In genomic region chr2:73987948-73988700, GRCh38 we compare ENCODE assay signal across 9 cellular contexts. TPM values are rescaled to one million over a fixed set of nuclear protein-coding genes. Genes with fewer than 3 reads are reported as not detected.
DNase-seq lines count a peak whose midpoint lies in the region; ATAC-seq and TF ChIP-seq lines count a peak whose summit lies in the region.
"Had no signal": no experiment of that assay in that cellular context is flagged by ENCODE, and none has a peak within 500 bp of the region (broad histone marks: within the 10 kb centered on the region; RNA-seq: fewer than 3 reads in every experiment).

No MANE protein-coding gene starts in this region.

- no TSS peak for BruUV-seq in Panc1 (replicated peaks; lab: Mats Ljungman, UMichigan)

- no peak overlapping the region for H3K23ac ChIP-seq in trophoblast cell (ENCODE audit: low read length)

- H3K79me1 ChIP-seq in trophoblast cell (ENCODE audit: low read length): peaks cover 18% of the 10 kb centered on the region

- no peak for ATAC-seq in Panc1

- H3K27me3 ChIP-seq in GM06990 (replicated peaks; ENCODE audit: control insufficient read depth, insufficient read depth, low read length) (no peaks in the 10 kb centered on the region), Panc1 (ENCODE audit: control insufficient read depth, insufficient read depth, low read length) (no peaks in the 10 kb centered on the region), trophoblast cell (ENCODE audit: insufficient read depth, low read length) (no peaks in the 10 kb centered on the region)

- H3K36me3 ChIP-seq in GM06990 (ENCODE audit: control insufficient read depth, insufficient read depth, low read length) (peaks cover 7% of the 10 kb centered on the region), Panc1 (ENCODE audit: control insufficient read depth, insufficient read depth, low read length) (no peaks in the 10 kb centered on the region), trophoblast cell (ENCODE audit: control insufficient read depth in 1 of 2, insufficient read depth in 2 of 2, low read length in 2 of 2) (peaks cover 14 to 18% of the 10 kb centered on the region in 2 experiments)

- H4K91ac ChIP-seq in trophoblast cell (ENCODE audit: low read depth, low read length): no peak overlapping the region

- POLR2A ChIA-PET in Panc1 (lab: Charles Lee): interaction anchor here (0.6 kb wide), 2 partner anchors 30 to 44 kb away, joined by 4 to 13 read pairs; no protein-coding TSS in a partner anchor

- peak overlapping the region; percentile 39 for H3K4ac ChIP-seq in trophoblast cell (ENCODE audit: low read depth, low read length)

- in situ Hi-C loops in Panc1 (cut with HindIII; ENCODE audit: low pct_unique_long_range_greater_than_20kb, low sequenced_read_pairs): no loop called here

- DNase-seq in GM06990 (ENCODE audit: extremely low read depth, insufficient read length) (no peak), Panc1 (ENCODE audit: low read depth, low spot score) (no peak), epithelial cell of esophagus (ENCODE audit: low read depth) (no peak), trophoblast cell (no peak), NCI-H82 (lab: John Stamatoyannopoulos, UW) (no peak), posterior vena cava (ENCODE audit: low spot score) (no peak)
- DNase-seq in NK-92 treated with Interleukin-12 subunit alpha and Interleukin-12 subunit beta, amount 100 ng/mL, for 24 hours (lab: John Stamatoyannopoulos, UW): no peak
- DNase-seq in stimulated activated naive CD4-positive, alpha-beta T cell (lab: John Stamatoyannopoulos, UW): no peak
- DNase-seq: NCI-H446 treated with DMSO at 0.1 percent for 48 hours had no signal

- H2AFZ ChIP-seq in trophoblast cell (ENCODE audit: insufficient read depth, low read length, poor library complexity): no peak overlapping the region

- H3K14ac ChIP-seq in trophoblast cell (ENCODE audit: low read length): no peak overlapping the region

- H3K9me3 ChIP-seq in Panc1 (ENCODE audit: control insufficient read depth, insufficient read depth, low read depth, low read length): no peaks in the 10 kb centered on the region
- H3K9me3 ChIP-seq in trophoblast cell (ENCODE audit: insufficient read depth, low read depth, low read length): no peaks in the 10 kb centered on the region

- no peak overlapping the region for H3K9ac ChIP-seq in trophoblast cell (ENCODE audit: low read length)

- no peak overlapping the region for H2BK12ac ChIP-seq in trophoblast cell (ENCODE audit: low read length)

- no peak for TF ChIP-seq CTCF in GM06990 (IDR thresholded peaks at IDR 0.05; ENCODE audit: insufficient read depth, low read length, poor library complexity, severe bottlenecking)
- no peak for TF ChIP-seq CTCF in Panc1 (IDR thresholded peaks at IDR 0.05)
- TF ChIP-seq CTCF in epithelial cell of esophagus (IDR thresholded peaks at IDR 0.05; ENCODE audit: insufficient read depth, low read depth, low read length, missing control alignments): no peak

- no peak overlapping the region for H4K8ac ChIP-seq in trophoblast cell (ENCODE audit: low read depth, low read length)

- H2BK120ac ChIP-seq in trophoblast cell (ENCODE audit: insufficient read depth, low read length, poor library complexity): no peak overlapping the region

- no peak overlapping the region for H3K18ac ChIP-seq in trophoblast cell (ENCODE audit: low read length)

- peak overlapping the region; percentile 77 for H3K4me3 ChIP-seq in GM06990 (replicated peaks; ENCODE audit: low read depth, low read length)
- peak overlapping the region; percentile 35 to 64 for H3K4me3 ChIP-seq in Panc1 (ENCODE audit: low read depth in 2 of 2, low read length in 2 of 2)
- peak overlapping the region; percentile 56 for H3K4me3 ChIP-seq in epithelial cell of esophagus (ENCODE audit: low read length)
- H3K4me3 ChIP-seq in trophoblast cell (ENCODE audit: low read depth, low read length): no peak overlapping the region

- H2BK5ac ChIP-seq in trophoblast cell (ENCODE audit: low read depth, low read length, poor library complexity): no peak overlapping the region

- no peak overlapping the region for H4K12ac ChIP-seq in trophoblast cell (ENCODE audit: low read depth, low read length)

- H3K27ac ChIP-seq in Panc1 (ENCODE audit: low read length): peak overlapping the region; percentile 48; the same call in 1 of the 2 replicates
- H3K27ac ChIP-seq in trophoblast cell (ENCODE audit: low read depth, low read length): no peak overlapping the region

- CTCF ChIA-PET in Panc1 (lab: Charles Lee): interaction anchor here (0.6 to 1.9 kb wide), 4 partner anchors 90 to 289 kb away, joined by 3 to 13 read pairs (median 4); partner anchors contain the start of gene STAMBP

- peaks cover 40% of the 10 kb centered on the region for H3K4me1 ChIP-seq in Panc1 (ENCODE audit: control insufficient read depth, insufficient read depth, low read length)
- peaks cover 29 to 36% of the 10 kb centered on the region in 2 experiments for H3K4me1 ChIP-seq in trophoblast cell (ENCODE audit: control insufficient read depth in 1 of 2, insufficient read depth in 2 of 2, low read length in 2 of 2)

- no peak overlapping the region for H2AK5ac ChIP-seq in trophoblast cell (ENCODE audit: low read length)

- no CpG with 5 or more reads among the region's 10 CpGs for WGBS in trophoblast cell (ENCODE audit: extremely low coverage, insufficient coverage, insufficient read length)

- intact Hi-C loops in Panc1 (cut with micrococcal nuclease; ENCODE audit: unreplicated experiment) (no loop called here), posterior vena cava (cut with DNase I) (no loop called here)

- peak overlapping the region; percentile 5 for H3K4me2 ChIP-seq in trophoblast cell (ENCODE audit: low read length)

- peaks cover 25% of the 10 kb centered on the region for H3K79me2 ChIP-seq in trophoblast cell (ENCODE audit: control insufficient read depth, insufficient read depth, low read length, poor library complexity)

RNA-seq across cellular contexts. Expression of gene TET3, which starts 3.4 kb away (rescaled TPM):
- 13.1 TPM for total RNA-seq in Panc1 (2021; ENCODE audit: unreplicated experiment)
- 7.0 TPM for polyA plus RNA-seq in Panc1 (2012; ENCODE audit: insufficient read length)
- polyA plus RNA-seq in trophoblast cell (2013): 11.2 and 11.7 TPM in 2 replicates
- 1 to 10 TPM; 6.6 to 8.5 TPM for total RNA-seq in posterior vena cava
